2 cellular contexts compared by ENCODE assay signal in genomic region chr17:61064087-61064951, GRCh38.
TF ChIP-seq lines count a peak whose summit lies in the region.

No MANE protein-coding gene starts in this region.

TF ChIP-seq in IMR-90, 13 proteins besides CTCF, POLR2A, EP300 and RAD21:
- TF ChIP-seq ELK1 (IDR thresholded peaks at IDR 0.05; ENCODE audit: borderline replicate concordance, low read depth, low read length) (no peak), SMC3 (IDR thresholded peaks at IDR 0.05; ENCODE audit: low read depth, low read length) (no peak), RCOR1 (IDR thresholded peaks at IDR 0.05; ENCODE audit: insufficient replicate concordance, low read length) (no peak), CHD1 (IDR thresholded peaks at IDR 0.05; ENCODE audit: low read depth, low read length) (no peak), MAFK (IDR thresholded peaks at IDR 0.05; ENCODE audit: low read depth, low read length) (no peak), USF2 (IDR thresholded peaks at IDR 0.05; ENCODE audit: low read depth, low read length) (no peak), CEBPB (IDR thresholded peaks at IDR 0.05; ENCODE audit: low read depth, low read length) (no peak), MAZ (IDR thresholded peaks at IDR 0.05; ENCODE audit: borderline replicate concordance, low read depth, low read length) (no peak), FOS (IDR thresholded peaks at IDR 0.05; ENCODE audit: low read depth, low read length) (no peak), MXI1 (IDR thresholded peaks at IDR 0.05; ENCODE audit: borderline replicate concordance, low read depth, low read length) (no peak), BHLHE40 (IDR thresholded peaks at IDR 0.05; ENCODE audit: low read depth, low read length) (no peak), RFX5 (IDR thresholded peaks at IDR 0.05; ENCODE audit: low read depth, low read length) (no peak), NFE2L2 (IDR thresholded peaks at IDR 0.05; ENCODE audit: low read depth, low read length) (no peak)

TF ChIP-seq in GM23338, 12 proteins besides CTCF, POLR2A, EP300 and RAD21 (continued from another document):
- TF ChIP-seq REST (IDR thresholded peaks at IDR 0.05; ENCODE audit: unreplicated experiment) (no peak), EZH2phosphoT487 (IDR thresholded peaks at IDR 0.05; ENCODE audit: unreplicated experiment) (no peak), EZH2 (IDR thresholded peaks at IDR 0.05; ENCODE audit: low read depth, unreplicated experiment) (no peak), ZNF114 (CRISPR knock-in tag; IDR thresholded peaks at IDR 0.05) (no peak), POLR2AphosphoS5 (IDR thresholded peaks at IDR 0.05; ENCODE audit: low read depth) (no peak)
